In genomic region chr1:166858726-166859419, GRCh38 we compare ENCODE assay signal across 15 cellular contexts. TPM values are rescaled to one million over a fixed set of nuclear protein-coding genes. Genes with fewer than 3 reads are reported as not detected.
DNase-seq lines count a peak whose midpoint lies in the region; ATAC-seq lines count a peak whose summit lies in the region.
"Had no signal": no experiment of that assay in that cellular context is flagged by ENCODE, and none has a peak within 500 bp of the region (broad histone marks: within the 10 kb centered on the region; RNA-seq: fewer than 3 reads in every experiment).

No MANE protein-coding gene starts in this region.

- H3K27ac ChIP-seq in CD4-positive, alpha-beta memory T cell (ENCODE audit: low read depth, low read length), result no peak overlapping the region
- H3K27ac ChIP-seq in neuronal stem cell (replicated peaks; ENCODE audit: low read length), result peak overlapping the region; percentile 5

- no peaks in the 10 kb centered on the region for H3K4me1 ChIP-seq in CD4-positive, alpha-beta memory T cell (ENCODE audit: insufficient read depth, low read length)
- peaks cover 0 to 9% of the 10 kb centered on the region in 2 donors for H3K4me1 ChIP-seq in neuronal stem cell (ENCODE audit: control insufficient read depth in 2 of 2, insufficient read depth in 1 of 2, low read depth in 1 of 2, low read length in 2 of 2)
- H3K4me1 ChIP-seq: ascending aorta had no signal

- peaks cover 2% of the 10 kb centered on the region for H3K79me1 ChIP-seq in neuronal stem cell (ENCODE audit: low read depth, low read length)

- peaks cover 34 to 85% of the 10 kb centered on the region in 2 donors for H3K36me3 Mint-ChIP-seq in CD4-positive, alpha-beta memory T cell
- peaks cover 70% of the 10 kb centered on the region for H3K36me3 Mint-ChIP-seq in effector memory CD8-positive, alpha-beta T cell (ENCODE audit: insufficient read depth)

- no peak overlapping the region for H3K4me3 ChIP-seq in CD4-positive, alpha-beta memory T cell (ENCODE audit: low read length in 2 of 2)
- no peak overlapping the region for H3K4me3 ChIP-seq in neuronal stem cell (ENCODE audit: low read length in 2 of 2)
- H3K4me3 ChIP-seq: ascending aorta, K562 had no signal

- no peak overlapping the region for H3K18ac ChIP-seq in neuronal stem cell (ENCODE audit: low read length)

- no peaks in the 10 kb centered on the region for H3K27me3 ChIP-seq in CD4-positive, alpha-beta memory T cell (ENCODE audit: insufficient read depth, low read length)
- H3K27me3 ChIP-seq in neuronal stem cell (ENCODE audit: control insufficient read depth in 3 of 3, insufficient read depth in 3 of 3, low read depth in 1 of 3, low read length in 3 of 3), result no peaks in the 10 kb centered on the region
- H3K27me3 ChIP-seq: ascending aorta had no signal

- no peak overlapping the region for H3K9ac ChIP-seq in neuronal stem cell (ENCODE audit: low read depth, low read length, poor library complexity)

- H3K27ac Mint-ChIP-seq in CD4-positive, alpha-beta memory T cell, result peak overlapping the region in 6 of 7 donors; percentile 7 to 84 (median 24)
- peak overlapping the region; percentile 13 to 24 for H3K27ac Mint-ChIP-seq in effector memory CD8-positive, alpha-beta T cell
- H3K27ac Mint-ChIP-seq: progenitor cell of endocrine pancreas had no signal

- no peaks in the 10 kb centered on the region for H3K9me3 ChIP-seq in CD4-positive, alpha-beta memory T cell (ENCODE audit: control insufficient read depth in 1 of 2, low read length in 2 of 2)
- no peaks in the 10 kb centered on the region for H3K9me3 ChIP-seq in neuronal stem cell (replicated peaks in 1 of 2; ENCODE audit: control insufficient read depth in 2 of 2, insufficient read depth in 1 of 2, low read depth in 1 of 2, low read length in 2 of 2)
- H3K9me3 ChIP-seq: ascending aorta had no signal

- peaks cover 39% of the 10 kb centered on the region for H3K36me3 ChIP-seq in CD4-positive, alpha-beta memory T cell (ENCODE audit: insufficient read depth, low read length)
- peaks cover 20 to 100% of the 10 kb centered on the region in 2 donors for H3K36me3 ChIP-seq in neuronal stem cell (replicated peaks in 1 of 2; ENCODE audit: control insufficient read depth in 2 of 2, insufficient read depth in 2 of 2, low read length in 2 of 2)

- in situ Hi-C loops in SK-MEL-5 (cut with HindIII; ENCODE audit: low pct_unique_long_range_greater_than_20kb, low sequenced_read_pairs), result no loop called here

- no peak overlapping the region for H2BK5ac ChIP-seq in neuronal stem cell (ENCODE audit: low read length)

- no peak overlapping the region for H2BK15ac ChIP-seq in neuronal stem cell (ENCODE audit: low read length)

- CTCF ChIA-PET in CD4-positive, alpha-beta memory T cell (lab: Charles Lee; ENCODE audit: partially characterized antibody), result no interaction called here

- no peak overlapping the region for H3K14ac ChIP-seq in neuronal stem cell (ENCODE audit: low read length)

- no peak overlapping the region for H3K4me2 ChIP-seq in neuronal stem cell (ENCODE audit: insufficient read depth, low read length, poor library complexity, severe bottlenecking)

- no peak overlapping the region for H2AFZ ChIP-seq in neuronal stem cell (ENCODE audit: low read length)

- no peaks in the 10 kb centered on the region for H3K9me3 Mint-ChIP-seq in CD4-positive, alpha-beta memory T cell
- H3K9me3 Mint-ChIP-seq in effector memory CD8-positive, alpha-beta T cell, result no peaks in the 10 kb centered on the region
- H3K9me3 Mint-ChIP-seq: immature natural killer cell had no signal

- peaks cover 0 to 20% (median 7%) of the 10 kb centered on the region in 4 donors for H3K4me1 Mint-ChIP-seq in CD4-positive, alpha-beta memory T cell
- peaks cover 10 to 15% of the 10 kb centered on the region in 2 donors for H3K4me1 Mint-ChIP-seq in effector memory CD8-positive, alpha-beta T cell (ENCODE audit: low read depth in 2 of 2)

- H2BK120ac ChIP-seq in neuronal stem cell (ENCODE audit: low read depth, low read length), result no peak overlapping the region

- no peak for DNase-seq in CD4-positive, alpha-beta memory T cell
- peak; percentile 84 for DNase-seq in SK-MEL-5 (ENCODE audit: low read depth, low spot score)
- no peak for DNase-seq in effector memory CD8-positive, alpha-beta T cell
- no peak for DNase-seq in neuronal stem cell (ENCODE audit: low spot score)
- no peak for DNase-seq in DMS79 treated with DMSO at 0.1 percent for 48 hours (lab: John Stamatoyannopoulos, UW)
- DNase-seq: EL, immature natural killer cell, NCI-H1417 treated with DMSO at 0.1 percent for 48 hours had no signal

- no CpG with 5 or more reads among the region's 7 CpGs for WGBS in neuronal stem cell (ENCODE audit: extremely low coverage in 2 of 2, insufficient read length in 2 of 2, insufficient replicate concordance in 1 of 2), 2 donors

- no peak overlapping the region for H2BK12ac ChIP-seq in neuronal stem cell (ENCODE audit: low read length)

- no peak for ATAC-seq in effector memory CD8-positive, alpha-beta T cell (replicated peaks)
- ATAC-seq in GM21619 (IDR thresholded peaks at IDR 0.05; ENCODE audit: unreplicated experiment) (no peak), GM21447 (IDR thresholded peaks at IDR 0.05; ENCODE audit: unreplicated experiment) (no peak), GM18520 (IDR thresholded peaks at IDR 0.05; ENCODE audit: unreplicated experiment) (no peak)
- ATAC-seq: SK-N-SH treated with all-trans-retinoic acid at 6 μM for 48 hours had no signal

- H4K91ac ChIP-seq in neuronal stem cell (ENCODE audit: low read depth, low read length, poor library complexity), result no peak overlapping the region

- no peak overlapping the region for H4K8ac ChIP-seq in neuronal stem cell (ENCODE audit: low read depth, low read length)

- POLR2A ChIA-PET in CD4-positive, alpha-beta memory T cell (lab: Charles Lee; ENCODE audit: partially characterized antibody), result interaction anchor here (0.7 to 1.3 kb wide), 2 partner anchors 20 to 182 kb away, joined by 3 read pairs; partner anchors contain the start of gene POGK

- no peak overlapping the region for H2AK5ac ChIP-seq in neuronal stem cell (ENCODE audit: low read depth, low read length)

- no peak overlapping the region for H3K23ac ChIP-seq in neuronal stem cell (ENCODE audit: low read depth, low read length, poor library complexity)

- intact Hi-C loops in CD4-positive, alpha-beta memory T cell (cut with micrococcal nuclease), result no loop called here

- H3K4ac ChIP-seq in neuronal stem cell (ENCODE audit: low read length), result no peak overlapping the region

- no peaks in the 10 kb centered on the region for H3K27me3 Mint-ChIP-seq in CD4-positive, alpha-beta memory T cell
- H3K27me3 Mint-ChIP-seq in effector memory CD8-positive, alpha-beta T cell, result no peaks in the 10 kb centered on the region
- H3K27me3 Mint-ChIP-seq: progenitor cell of endocrine pancreas had no signal

- no peak overlapping the region for H3K4me3 Mint-ChIP-seq in CD4-positive, alpha-beta memory T cell
- H3K4me3 Mint-ChIP-seq in effector memory CD8-positive, alpha-beta T cell, result no peak overlapping the region
- H3K4me3 Mint-ChIP-seq: immature natural killer cell had no signal

RNA-seq across cellular contexts. Expression of gene TADA1, which starts 17.2 kb away (rescaled TPM):
- 10 to 100 TPM; 15.3 to 16.0 TPM for total RNA-seq in CD4-positive, alpha-beta memory T cell
- 10 to 100 TPM; 18.0 to 23.6 TPM for polyA plus RNA-seq in CD4-positive, alpha-beta memory T cell
- 20.7 and 21.6 TPM in 2 replicates for total RNA-seq in SK-MEL-5 (2014; rRNA removed; shearing (Covaris generic))
- polyA plus RNA-seq in SK-MEL-5 (2015; cell fraction: cytosol; rRNA removed), result 12.5 and 16.4 TPM in 2 replicates
- 20.7 and 27.3 TPM in 2 replicates for polyA plus RNA-seq in SK-MEL-5 (2015; cell fraction: nucleus; rRNA removed)
- 29.5 TPM for polyA plus RNA-seq in neuronal stem cell (2013, experiment 1 of 2)
- 29.3 TPM for polyA plus RNA-seq in neuronal stem cell (2013, experiment 2 of 2)

RNA-seq across cellular contexts. Expression of gene POGK, which starts 19.6 kb away (rescaled TPM):
- total RNA-seq in CD4-positive, alpha-beta memory T cell, result 10 to 100 TPM; 37.9 to 44.3 TPM
- polyA plus RNA-seq in CD4-positive, alpha-beta memory T cell, result 10 to 100 TPM in 1 of 2 donors, 1 to 10 TPM in 1; 6.7 to 22.3 TPM
- total RNA-seq in SK-MEL-5 (2014; rRNA removed; shearing (Covaris generic)), result 50.5 and 53.2 TPM in 2 replicates
- 29.3 and 41.7 TPM in 2 replicates for polyA plus RNA-seq in SK-MEL-5 (2015; cell fraction: cytosol; rRNA removed)
- 43.1 and 49.1 TPM in 2 replicates for polyA plus RNA-seq in SK-MEL-5 (2015; cell fraction: nucleus; rRNA removed)
- polyA plus RNA-seq in neuronal stem cell (2013, experiment 1 of 2), result 31.1 TPM
- polyA plus RNA-seq in neuronal stem cell (2013, experiment 2 of 2), result 31.9 TPM
